8 cellular contexts compared by ENCODE assay signal in genomic region chr5:150476568-150476967, GRCh38. TPM values are rescaled to one million over a fixed set of nuclear protein-coding genes. Genes with fewer than 3 reads are reported as not detected.
DNase-seq lines count a peak whose midpoint lies in the region; ATAC-seq, FAIRE-seq and TF ChIP-seq lines count a peak whose summit lies in the region.
"Not testable (repeated sequence)": the region's sequence is repeated elsewhere in the genome, so short reads cannot be mapped to it uniquely, and the experiment has no call there.

No MANE protein-coding gene starts in this region.

- H3K79me2 ChIP-seq in H9 (ENCODE audit: insufficient read depth, low read length); KMS-11 (ENCODE audit: insufficient read depth, low read depth); OCI-LY7 (ENCODE audit: insufficient read depth, low read depth, low read length); GM12878 (ENCODE audit: control insufficient read depth, insufficient read depth, low read length): not testable (repeated sequence)
- peaks cover 10% of the 10 kb centered on the region for H3K79me2 ChIP-seq in trophoblast cell (ENCODE audit: control insufficient read depth, insufficient read depth, low read length, poor library complexity)

- H3K4me3 ChIP-seq in BLaER1 treated with 17β-estradiol and CSF1 and Interleukin-3, amounts not matched to agents 10 nM and 100 nM; KMS-11 (IDR thresholded peaks at IDR 0.05; ENCODE audit: insufficient read depth, low read depth, low read length); OCI-LY7 (ENCODE audit: low read depth, low read length, poor library complexity, severe bottlenecking); GM12878; endodermal cell (ENCODE audit: low read length); trophoblast cell (ENCODE audit: low read depth, low read length): not testable (repeated sequence)

- not testable (repeated sequence) for H3K56ac ChIP-seq in H9 (ENCODE audit: insufficient read length, low read depth, low read length)

- H2BK12ac ChIP-seq in H9 (ENCODE audit: insufficient read length, low read depth, low read length): not testable (repeated sequence)
- peak overlapping the region; percentile 64 for H2BK12ac ChIP-seq in trophoblast cell (ENCODE audit: low read length)

- H3K36me3 Mint-ChIP-seq in H9 (ENCODE audit: insufficient read depth in 1 of 3, low read depth in 3 of 3); endodermal cell (ENCODE audit: low read depth); natural killer cell treated with Interleukin-12 subunit alpha and Interleukin-12 subunit beta and Interleukin-15 and Interleukin-18, amount 100 ng/mL, for 72 hours: not testable (repeated sequence)

- peak overlapping the region in 1 of 11 experiments; percentile 5; a peak in 2 of 22 replicates for H3K9ac ChIP-seq in BLaER1 treated with 17β-estradiol and CSF1 and Interleukin-3, amounts not matched to agents 10 nM and 100 nM
- not testable (repeated sequence) for H3K9ac ChIP-seq in H9 (ENCODE audit: extremely low read depth, insufficient read length, low read length); KMS-11; GM12878 (ENCODE audit: control insufficient read depth, insufficient read depth, low read length); endodermal cell (ENCODE audit: extremely low read depth, low read length, poor library complexity, severe bottlenecking); trophoblast cell (ENCODE audit: low read length)

- POLR2A ChIA-PET in OCI-LY7 (lab: Charles Lee); GM12878 (lab: Charles Lee): not testable (repeated sequence)

- not testable (repeated sequence) for H4K8ac ChIP-seq in H9 (replicated peaks; ENCODE audit: insufficient read length, low read depth, low read length)
- peak overlapping the region; percentile 66 for H4K8ac ChIP-seq in trophoblast cell (ENCODE audit: low read depth, low read length)

- H3K27me3 Mint-ChIP-seq in H9 (ENCODE audit: low read depth); endodermal cell (ENCODE audit: insufficient read depth); natural killer cell treated with Interleukin-12 subunit alpha and Interleukin-12 subunit beta and Interleukin-15 and Interleukin-18, amount 100 ng/mL, for 72 hours: not testable (repeated sequence)

- in situ Hi-C loops in GM12878 (cut with MboI): not testable (repeated sequence)

- not testable (repeated sequence) for H3K9me2 ChIP-seq in OCI-LY7 (ENCODE audit: insufficient read depth, low read length)

- SMC1A ChIA-PET in GM12878 (lab: Charles Lee; ENCODE audit: uncharacterized antibody, unreplicated experiment): not testable (repeated sequence)

- not testable (repeated sequence) for H2BK20ac ChIP-seq in H9 (ENCODE audit: low read depth, low read length, poor library complexity, severe bottlenecking)

- not testable (repeated sequence) for H3K18ac ChIP-seq in H9 (ENCODE audit: insufficient read length, low read depth, low read length)
- H3K18ac ChIP-seq in trophoblast cell (ENCODE audit: low read length): peak overlapping the region; percentile 80

- not testable (repeated sequence) for TF ChIP-seq RAD21 in GM12878 (IDR thresholded peaks at IDR 0.05; ENCODE audit: insufficient read depth, low read depth, low read length)

- H3K4ac ChIP-seq in H9 (ENCODE audit: low read depth, low read length): not testable (repeated sequence)
- peak overlapping the region; percentile 22 for H3K4ac ChIP-seq in trophoblast cell (ENCODE audit: low read depth, low read length)

- peak overlapping the region; percentile 13 to 86 (median 45); a peak in 17 of 22 replicates for H3K4me2 ChIP-seq in BLaER1 treated with 17β-estradiol and CSF1 and Interleukin-3, amounts not matched to agents 10 nM and 100 nM
- not testable (repeated sequence) for H3K4me2 ChIP-seq in H9 (ENCODE audit: insufficient read depth, insufficient read length, low read length); trophoblast cell (ENCODE audit: low read length)
- peak overlapping the region; percentile 21; the same call in 1 of the 2 replicates for H3K4me2 ChIP-seq in KMS-11
- peak overlapping the region; percentile 46 for H3K4me2 ChIP-seq in OCI-LY7 (ENCODE audit: low read length)
- peak overlapping the region; percentile 84 for H3K4me2 ChIP-seq in GM12878 (ENCODE audit: control insufficient read depth, insufficient read depth)

- not testable (repeated sequence) for H3K9me3 Mint-ChIP-seq in H9; endodermal cell; natural killer cell treated with Interleukin-12 subunit alpha and Interleukin-12 subunit beta and Interleukin-15 and Interleukin-18, amount 100 ng/mL, for 72 hours

- H2BK5ac ChIP-seq in H9 (ENCODE audit: insufficient read length, low read length): not testable (repeated sequence)
- H2BK5ac ChIP-seq in trophoblast cell (ENCODE audit: low read depth, low read length, poor library complexity): peak overlapping the region; percentile 22

- TF ChIP-seq POLR2A in GM12878 (IDR thresholded peaks at IDR 0.05; ENCODE audit: low read depth, low read length): not testable (repeated sequence)

- not testable (repeated sequence) for H2AK5ac ChIP-seq in H9 (ENCODE audit: insufficient read length, low read length)
- peak overlapping the region; percentile 71 for H2AK5ac ChIP-seq in trophoblast cell (ENCODE audit: low read length)

- H4K20me1 ChIP-seq in BLaER1 treated with 17β-estradiol and CSF1 and Interleukin-3, amounts not matched to agents 10 nM and 100 nM; H9 (ENCODE audit: control insufficient read depth, insufficient read depth, insufficient read length); KMS-11 (ENCODE audit: insufficient read depth); OCI-LY7 (ENCODE audit: insufficient read depth, low read length); GM12878 (ENCODE audit: control insufficient read depth, insufficient read depth): not testable (repeated sequence)

- peak overlapping the region; percentile 36 to 75 (median 42); a peak in 3 of 7 replicates for H3K27ac Mint-ChIP-seq in H9
- peak overlapping the region; percentile 6 for H3K27ac Mint-ChIP-seq in endodermal cell
- peak overlapping the region in 1 of 2 donors; percentile 61 for H3K27ac Mint-ChIP-seq in natural killer cell treated with Interleukin-12 subunit alpha and Interleukin-12 subunit beta and Interleukin-15 and Interleukin-18, amount 100 ng/mL, for 72 hours

- not testable (repeated sequence) for TF ChIP-seq CTCF in H9 (conservative IDR thresholded peaks at IDR 0.05); KMS-11 (conservative IDR thresholded peaks at IDR 0.05; ENCODE audit: low read depth, low read length); OCI-LY7 (conservative IDR thresholded peaks at IDR 0.05; ENCODE audit: low read length); GM12878 (IDR thresholded peaks at IDR 0.05 in 2 of 3, conservative IDR thresholded peaks at IDR 0.05 in 1 of 3; ENCODE audit: control insufficient read depth in 2 of 3, extremely low read depth in 1 of 3, insufficient read depth in 1 of 3, low read depth in 3 of 3, low read length in 3 of 3); endodermal cell (conservative IDR thresholded peaks at IDR 0.05)

- RAD21 ChIA-PET in GM12878 (lab: Charles Lee; ENCODE audit: unreplicated experiment): interaction anchor here (2.0 kb wide), 1 partner anchor 13 kb away, joined by 7 read pairs; no protein-coding TSS in a partner anchor

- H3K4me1 Mint-ChIP-seq in H9: peaks cover 28 to 38% of the 10 kb centered on the region in 2 experiments
- peaks cover 29% of the 10 kb centered on the region for H3K4me1 Mint-ChIP-seq in endodermal cell
- H3K4me1 Mint-ChIP-seq in natural killer cell treated with Interleukin-12 subunit alpha and Interleukin-12 subunit beta and Interleukin-15 and Interleukin-18, amount 100 ng/mL, for 72 hours (ENCODE audit: low read depth in 2 of 2): peaks cover 11 to 17% of the 10 kb centered on the region in 2 donors

- H4K12ac ChIP-seq in trophoblast cell (ENCODE audit: low read depth, low read length): not testable (repeated sequence)

- H3K23me2 ChIP-seq in H9 (ENCODE audit: insufficient read length, low read depth, low read length, poor library complexity, severe bottlenecking): not testable (repeated sequence)

- not testable (repeated sequence) for H3K4me3 Mint-ChIP-seq in H9, endodermal cell
- peak overlapping the region; percentile 39 for H3K4me3 Mint-ChIP-seq in natural killer cell treated with Interleukin-12 subunit alpha and Interleukin-12 subunit beta and Interleukin-15 and Interleukin-18, amount 100 ng/mL, for 72 hours

- BruUV-seq in OCI-LY7 (replicated peaks; lab: Mats Ljungman, UMichigan); GM12878 (replicated peaks; lab: Mats Ljungman, UMichigan): not testable (repeated sequence)

- H3K9me3 ChIP-seq in BLaER1 treated with 17β-estradiol and CSF1 and Interleukin-3, amounts not matched to agents 10 nM and 100 nM (replicated peaks in 1 of 11); H9 (ENCODE audit: control insufficient read depth, low read depth, low read length); OCI-LY7 (ENCODE audit: low read length); GM12878 (replicated peaks; ENCODE audit: control insufficient read depth, insufficient read depth, low read length); endodermal cell (ENCODE audit: control insufficient read depth, low read length); trophoblast cell (ENCODE audit: insufficient read depth, low read depth, low read length): not testable (repeated sequence)

- H3K27me3 ChIP-seq in BLaER1 treated with 17β-estradiol and CSF1 and Interleukin-3, amounts not matched to agents 10 nM and 100 nM; H9 (ENCODE audit: insufficient read depth, low read length); KMS-11 (ENCODE audit: insufficient read depth, low read depth); GM12878 (replicated peaks in 1 of 2; ENCODE audit: control insufficient read depth in 2 of 2, insufficient read depth in 2 of 2, low read length in 1 of 2); endodermal cell (ENCODE audit: control insufficient read depth, insufficient read depth, low read length, poor library complexity, severe bottlenecking); trophoblast cell (ENCODE audit: insufficient read depth, low read length): not testable (repeated sequence)

- not testable (repeated sequence) for DNase-seq in H9; OCI-LY7 (ENCODE audit: low spot score); GM12878 (ENCODE audit: low read depth, low spot score); endodermal cell; natural killer cell treated with Interleukin-12 subunit alpha and Interleukin-12 subunit beta and Interleukin-15 and Interleukin-18, amount 100 ng/mL, for 72 hours (ENCODE audit: low spot score); trophoblast cell

- H4K5ac ChIP-seq in H9 (ENCODE audit: insufficient read length, low read depth, low read length): not testable (repeated sequence)

- H4K91ac ChIP-seq in H9 (ENCODE audit: insufficient read length, low read depth, low read length): not testable (repeated sequence)
- H4K91ac ChIP-seq in trophoblast cell (ENCODE audit: low read depth, low read length): peak overlapping the region; percentile 95

- H3K79me1 ChIP-seq in H9 (ENCODE audit: insufficient read depth, low read depth, low read length, poor library complexity, severe bottlenecking): not testable (repeated sequence)
- peaks cover 36% of the 10 kb centered on the region for H3K79me1 ChIP-seq in trophoblast cell (ENCODE audit: low read length)

- FAIRE-seq in GM12878 (lab: Jason Lieb, UNC): not testable (repeated sequence)

- H3K27ac ChIP-seq in BLaER1 treated with 17β-estradiol and CSF1 and Interleukin-3, amounts not matched to agents 10 nM and 100 nM: peak overlapping the region in 5 of 11 experiments; percentile 2 to 41 (median 22); a peak in 6 of 22 replicates
- not testable (repeated sequence) for H3K27ac ChIP-seq in H9 (ENCODE audit: insufficient read length, low read depth, low read length); KMS-11; OCI-LY7 (ENCODE audit: low read depth, low read length, poor library complexity, severe bottlenecking); endodermal cell (ENCODE audit: low read depth, low read length); trophoblast cell (ENCODE audit: low read depth, low read length)
- peak overlapping the region; percentile 27 for H3K27ac ChIP-seq in GM12878 (ENCODE audit: control insufficient read depth, insufficient read depth)

- H3K23ac ChIP-seq in H9 (ENCODE audit: insufficient read length, low read depth, low read length); trophoblast cell (ENCODE audit: low read length): not testable (repeated sequence)

- not testable (repeated sequence) for H2BK120ac ChIP-seq in H9 (ENCODE audit: low read depth, low read length, poor library complexity, severe bottlenecking)
- peak overlapping the region; percentile 55 for H2BK120ac ChIP-seq in trophoblast cell (ENCODE audit: insufficient read depth, low read length, poor library complexity)

- peaks cover 24 to 57% (median 34%) of the 10 kb centered on the region in 10 experiments for H3K4me1 ChIP-seq in BLaER1 treated with 17β-estradiol and CSF1 and Interleukin-3, amounts not matched to agents 10 nM and 100 nM
- H3K4me1 ChIP-seq in H9 (ENCODE audit: insufficient read depth, low read length); endodermal cell (ENCODE audit: control insufficient read depth, insufficient read depth, low read length): not testable (repeated sequence)
- H3K4me1 ChIP-seq in KMS-11 (ENCODE audit: low read depth, poor library complexity, severe bottlenecking) (peaks cover 42% of the 10 kb centered on the region), OCI-LY7 (ENCODE audit: insufficient read depth, low read length, poor library complexity, severe bottlenecking) (peaks cover 26% of the 10 kb centered on the region), GM12878 (ENCODE audit: control insufficient read depth, insufficient read depth, low read length) (peaks cover 24% of the 10 kb centered on the region), trophoblast cell (ENCODE audit: control insufficient read depth in 1 of 2, insufficient read depth in 2 of 2, low read length in 2 of 2) (peaks cover 24 to 33% of the 10 kb centered on the region in 2 experiments)

- intact Hi-C loops in OCI-LY7 (cut with micrococcal nuclease; ENCODE audit: unreplicated experiment); GM12878 (cut with micrococcal nuclease; ENCODE audit: unreplicated experiment): not testable (repeated sequence)

- not testable (repeated sequence) for H2BK15ac ChIP-seq in H9 (ENCODE audit: low read depth, low read length)

- not testable (repeated sequence) for H2AFZ ChIP-seq in H9 (ENCODE audit: low read length); KMS-11 (ENCODE audit: low read depth)
- H2AFZ ChIP-seq in OCI-LY7 (ENCODE audit: low read length) (peak overlapping the region; percentile 70; the same call in 1 of the 2 replicates), GM12878 (ENCODE audit: control insufficient read depth, low read depth, low read length) (peak overlapping the region; percentile 37; the same call in 1 of the 2 replicates), trophoblast cell (ENCODE audit: insufficient read depth, low read length, poor library complexity) (peak overlapping the region; percentile 3)

- H3K14ac ChIP-seq in H9 (ENCODE audit: insufficient read depth, low read length): not testable (repeated sequence)
- peak overlapping the region; percentile 52 for H3K14ac ChIP-seq in trophoblast cell (ENCODE audit: low read length)

- WGBS in H9 (ENCODE audit: extremely low coverage, insufficient read length, low lambda C conversion rate): no CpG with 5 or more reads among the region's 6 CpGs
- WGBS in GM12878 (ENCODE audit: insufficient coverage, insufficient replicate concordance, low lambda C conversion rate, missing lambda C conversion rate): 97% methylated on average over 6 of the region's 6 CpGs
- WGBS in endodermal cell (ENCODE audit: insufficient coverage in 1 of 2, insufficient read length in 1 of 2), 2 experiments: 91% methylated on average over 5 of the region's 6 CpGs; no CpG with 5 or more reads in 1 of the 2 experiments
- no CpG with 5 or more reads among the region's 6 CpGs for WGBS in trophoblast cell (ENCODE audit: extremely low coverage, insufficient coverage, insufficient read length)

- CTCF ChIA-PET in OCI-LY7 (lab: Charles Lee; ENCODE audit: unreplicated experiment): not testable (repeated sequence)
- CTCF ChIA-PET in GM12878 (lab: Yijun Ruan, JAX): interaction anchor here (3.9 kb wide), 1 partner anchor 16 kb away, joined by 21 read pairs; no protein-coding TSS in a partner anchor

- not testable (repeated sequence) for H3K36me3 ChIP-seq in BLaER1 treated with 17β-estradiol and CSF1 and Interleukin-3, amounts not matched to agents 10 nM and 100 nM; KMS-11 (ENCODE audit: insufficient read depth); OCI-LY7 (ENCODE audit: insufficient read depth, low read length); GM12878 (ENCODE audit: control insufficient read depth in 2 of 2, insufficient read depth in 2 of 2, low read length in 1 of 2); endodermal cell (ENCODE audit: control insufficient read depth, insufficient read depth, low read length); trophoblast cell (ENCODE audit: control insufficient read depth in 1 of 2, insufficient read depth in 2 of 2, low read length in 2 of 2)

- H3T11ph ChIP-seq in H9 (ENCODE audit: low read length): not testable (repeated sequence)

- not testable (repeated sequence) for ATAC-seq in GM12878; natural killer cell treated with Interleukin-12 subunit alpha and Interleukin-12 subunit beta and Interleukin-15 and Interleukin-18, amount 100 ng/mL, for 72 hours

- not testable (repeated sequence) for TF ChIP-seq EP300 in GM12878 (IDR thresholded peaks at IDR 0.05; ENCODE audit: borderline replicate concordance in 1 of 2, control insufficient read depth in 1 of 2, low read depth in 2 of 2, low read length in 2 of 2)

RNA-seq across cellular contexts. Expression of gene RPS14, which starts 27.0 kb away (rescaled TPM):
- total RNA-seq in H9 (2021): 2,533 and 2,603 TPM in 2 replicates
- total RNA-seq in OCI-LY7 (2014; rRNA removed; shearing (Covaris generic)): 2,281 and 2,351 TPM in 2 replicates
- total RNA-seq in OCI-LY7 (2022): 2,284 and 2,304 TPM in 2 replicates
- total RNA-seq in GM12878 (2013; cell fraction: nucleolus; rRNA removed): 281 and 294 TPM in 2 replicates
- 3,103 and 3,139 TPM in 2 replicates for total RNA-seq in GM12878 (2014; rRNA removed)
- 2,472 and 2,596 TPM in 2 replicates for total RNA-seq in GM12878 (2014; rRNA removed; fragmentation: Illumina TruSeq; extraction: Trizol)
- total RNA-seq in GM12878 (2021): 3,369 and 3,514 TPM in 2 replicates
- polyA plus RNA-seq in GM12878 (2011; ENCODE audit: low read depth): 9,466 TPM
- 3,820 and 3,850 TPM in 2 replicates for polyA plus RNA-seq in GM12878 (2011; rRNA removed)
- polyA plus RNA-seq in GM12878 (2011; cell fraction: cytosol; rRNA removed): 6,340 and 8,149 TPM in 2 replicates
- polyA plus RNA-seq in GM12878 (2011; cell fraction: nucleus; rRNA removed): 1,312 and 1,697 TPM in 2 replicates
- polyA plus RNA-seq in GM12878 (2012): 4,574 and 5,154 TPM in 2 replicates
- polyA plus RNA-seq in GM12878 (2014; fragmentation: Illumina TruSeq; extraction: Trizol): 3,219 and 4,047 TPM in 2 replicates
- 1,000 to 10,000 TPM; 2,295 to 2,356 TPM for polyA plus RNA-seq in GM12878 (2014; fragmentation: Nextera tagmentation; extraction: Ambion mirVana)
- 3,649 and 3,781 TPM in 2 replicates for polyA plus RNA-seq in GM12878 (2014; rRNA removed)
- polyA plus RNA-seq in GM12878 (2016; fragmentation: Nextera tagmentation; extraction: Ambion mirVana): 1,000 to 10,000 TPM; 2,318 to 2,319 TPM
- polyA minus RNA-seq in GM12878 (2011; rRNA and poly(A)+ RNA removed): 1,451 and 1,695 TPM in 2 replicates
- 359 and 410 TPM in 2 replicates for polyA minus RNA-seq in GM12878 (2011; cell fraction: cytosol; rRNA and poly(A)+ RNA removed)
- polyA minus RNA-seq in GM12878 (2011; cell fraction: nucleus; rRNA and poly(A)+ RNA removed): 135 and 152 TPM in 2 replicates
- total RNA-seq in endodermal cell: 1,000 to 10,000 TPM; 2,313 to 2,316 TPM
- polyA plus RNA-seq in endodermal cell (2013, experiment 1 of 2): 1,931 TPM
- 1,875 TPM for polyA plus RNA-seq in endodermal cell (2013, experiment 2 of 2)
- total RNA-seq in natural killer cell treated with Interleukin-12 subunit alpha and Interleukin-12 subunit beta and Interleukin-15 and Interleukin-18, amount 100 ng/mL, for 72 hours: 1,000 to 10,000 TPM; 1,429 to 1,580 TPM
- 2,982 and 3,060 TPM in 2 replicates for polyA plus RNA-seq in trophoblast cell (2013)

RNA-seq across cellular contexts. Expression of gene NDST1, which starts 31.4 kb away (rescaled TPM):
- total RNA-seq in H9 (2021) (59.2 and 65.5 TPM in 2 replicates), OCI-LY7 (2022) (26.6 and 28.4 TPM in 2 replicates), GM12878 (2014; rRNA removed) (15.4 and 16.7 TPM in 2 replicates), GM12878 (2014; rRNA removed; fragmentation: Illumina TruSeq; extraction: Trizol) (8.4 and 10.1 TPM in 2 replicates), GM12878 (2021) (47.9 and 53.5 TPM in 2 replicates), endodermal cell (10 to 100 TPM; 53.3 to 71.7 TPM)
- 8.8 and 9.5 TPM in 2 replicates for total RNA-seq in OCI-LY7 (2014; rRNA removed; shearing (Covaris generic))
- 78.0 and 78.6 TPM in 2 replicates for total RNA-seq in GM12878 (2013; cell fraction: nucleolus; rRNA removed)
- 9.4 TPM for polyA plus RNA-seq in GM12878 (2011; ENCODE audit: low read depth)
- polyA plus RNA-seq in GM12878 (2011; rRNA removed) (8.1 and 15.0 TPM in 2 replicates), GM12878 (2014; fragmentation: Illumina TruSeq; extraction: Trizol) (12.3 and 17.3 TPM in 2 replicates), GM12878 (2014; fragmentation: Nextera tagmentation; extraction: Ambion mirVana) (under 1 TPM; 0.20 to 0.31 TPM), GM12878 (2014; rRNA removed) (17.6 and 32.3 TPM in 2 replicates), GM12878 (2016; fragmentation: Nextera tagmentation; extraction: Ambion mirVana) (10 to 100 TPM in 1 of 2 experiments, 1 to 10 TPM in 1; 5.3 to 10.9 TPM)
- 17.8 and 19.2 TPM in 2 replicates for polyA plus RNA-seq in GM12878 (2011; cell fraction: cytosol; rRNA removed)
- polyA plus RNA-seq in GM12878 (2011; cell fraction: nucleus; rRNA removed): 38.6 and 41.7 TPM in 2 replicates
- polyA plus RNA-seq in GM12878 (2012): 11.6 and 11.8 TPM in 2 replicates
- 28.4 and 33.3 TPM in 2 replicates for polyA minus RNA-seq in GM12878 (2011; rRNA and poly(A)+ RNA removed)
- 11.8 and 12.6 TPM in 2 replicates for polyA minus RNA-seq in GM12878 (2011; cell fraction: cytosol; rRNA and poly(A)+ RNA removed)
- 15.1 and 27.3 TPM in 2 replicates for polyA minus RNA-seq in GM12878 (2011; cell fraction: nucleus; rRNA and poly(A)+ RNA removed)
- 40.7 TPM for polyA plus RNA-seq in endodermal cell (2013, experiment 1 of 2)
- polyA plus RNA-seq in endodermal cell (2013, experiment 2 of 2): 37.5 TPM
- total RNA-seq in natural killer cell treated with Interleukin-12 subunit alpha and Interleukin-12 subunit beta and Interleukin-15 and Interleukin-18, amount 100 ng/mL, for 72 hours: 1 to 10 TPM; 4.0 to 7.8 TPM
- polyA plus RNA-seq in trophoblast cell (2013): 98.1 and 98.9 TPM in 2 replicates
